16 cellular contexts compared by ENCODE assay signal in genomic region chr19:6580313-6580712, GRCh38. TPM values are rescaled to one million over a fixed set of nuclear protein-coding genes. Genes with fewer than 3 reads are reported as not detected.
DNase-seq lines count a peak whose midpoint lies in the region; ATAC-seq lines count a peak whose summit lies in the region.
"Had no signal": no experiment of that assay in that cellular context is flagged by ENCODE, and none has a peak within 500 bp of the region (broad histone marks: within the 10 kb centered on the region; RNA-seq: fewer than 3 reads in every experiment).

No MANE protein-coding gene starts in this region.

- ATAC-seq in GM18517 (IDR thresholded peaks at IDR 0.05; ENCODE audit: unreplicated experiment) = no peak
- no peak for ATAC-seq in HG03432 (IDR thresholded peaks at IDR 0.05; ENCODE audit: unreplicated experiment)
- ATAC-seq in HG02885 (IDR thresholded peaks at IDR 0.05; ENCODE audit: poor library complexity, unreplicated experiment) = no peak
- ATAC-seq: effector memory CD8-positive, alpha-beta T cell; Right ventricle myocardium inferior had no signal

- in situ Hi-C loops in Caki2 (cut with HindIII; ENCODE audit: low pct_unique_long_range_greater_than_20kb, low sequenced_read_pairs) = no loop called here

- DNase-seq in Caki2 (ENCODE audit: low read depth) (peak; percentile 92), HT-29 (ENCODE audit: low spot score) (peak; percentile 7), SW 1271 (lab: John Stamatoyannopoulos, UW) (peak; percentile 38 to 58), islet precursor cell (peak; percentile 92), GM19238 (ENCODE audit: insufficient read length, low spot score) (no peak)
- DNase-seq: activated CD8-positive, alpha-beta memory T cell treated with anti-CD3 and anti-CD28 coated beads, Interleukin-2, amount 50 U/mL, for 48 hours; CD4-positive, alpha-beta T cell; effector memory CD8-positive, alpha-beta T cell; KBM-7; NCI-H345; stimulated activated CD8-positive, alpha-beta memory T cell treated with anti-CD3 and anti-CD28 coated beads, Interleukin-4, amount 100 ng/mL, for 48 hours had no signal

RNA-seq across cellular contexts. Expression of gene CD70, which starts 10.6 kb away (rescaled TPM):
- 274 and 291 TPM in 2 replicates for total RNA-seq in Caki2 (2014; rRNA removed; shearing (Covaris generic); ENCODE audit: low replicate concordance)
- not detected in 2 replicates for total RNA-seq in HT-29 (2014; rRNA removed; shearing (Covaris generic))
- total RNA-seq: CD4-positive, alpha-beta T cell; omental fat pad; Right ventricle myocardium inferior had no signal

RNA-seq across cellular contexts. Expression of gene TNFSF9, which starts 49.5 kb away (rescaled TPM):
- 94.6 and 119 TPM in 2 replicates for total RNA-seq in Caki2 (2014; rRNA removed; shearing (Covaris generic); ENCODE audit: low replicate concordance)
- 3.0 and 3.1 TPM in 2 replicates for total RNA-seq in HT-29 (2014; rRNA removed; shearing (Covaris generic))

Comparison
In these comparisons a context has a peak if more than half of its experiments do, and no peak if none do; other contexts are left out.
1. RNA of gene CD70, which starts 10.6 kb away (total RNA-seq): 274 to 291 TPM in Caki2; not detected in HT-29; every median in the first group is over 100 times any median in the second.
2. RNA of gene TNFSF9, which starts 49.5 kb away (total RNA-seq): 94.6 to 119 TPM in Caki2; 3.0 to 3.1 TPM in HT-29; every median in the first group is over 10 times any median in the second.